Comparison of ENCODE assay signal across 12 cellular contexts in genomic region chr1:116981521-116982037, GRCh38. TPM values are rescaled to one million over a fixed set of nuclear protein-coding genes. Genes with fewer than 3 reads are reported as not detected.
"Had no signal": no experiment of that assay in that cellular context is flagged by ENCODE, and none has a peak within 500 bp of the region (broad histone marks: within the 10 kb centered on the region; RNA-seq: fewer than 3 reads in every experiment).

No MANE protein-coding gene starts in this region.

- H3K4me3 ChIP-seq: ascending aorta, dorsolateral prefrontal cortex, left ventricle myocardium inferior, prostate gland had no signal

- H3K27me3 ChIP-seq: ascending aorta, dorsolateral prefrontal cortex had no signal

- H3K4me1 ChIP-seq: ascending aorta, prostate gland had no signal

- DNase-seq: activated naive CD4-positive, alpha-beta T cell treated with anti-CD3 and anti-CD28 coated beads, Interleukin-2, amount 10 ng/mL, durations not matched to agents 7 days and 5 days; dorsolateral prefrontal cortex; endodermal cell; hippocampal formation; left ventricle myocardium inferior; mesenchymal stem cell; right cardiac atrium; SW 1271 had no signal

- H3K9me3 ChIP-seq: ascending aorta, left ventricle myocardium inferior, prostate gland had no signal

- H3K36me3 ChIP-seq: ascending aorta, left ventricle myocardium inferior, prostate gland had no signal

- H3K27ac ChIP-seq: ascending aorta, dorsolateral prefrontal cortex, prostate gland had no signal

- FAIRE-seq: bronchial epithelial cell, keratinocyte had no signal

RNA-seq across cellular contexts. Expression of gene CD101, which starts 20.0 kb away (rescaled TPM):
- total RNA-seq: ascending aorta had no signal
